8 cellular contexts compared by ENCODE assay signal in the genomic region with DNA sequence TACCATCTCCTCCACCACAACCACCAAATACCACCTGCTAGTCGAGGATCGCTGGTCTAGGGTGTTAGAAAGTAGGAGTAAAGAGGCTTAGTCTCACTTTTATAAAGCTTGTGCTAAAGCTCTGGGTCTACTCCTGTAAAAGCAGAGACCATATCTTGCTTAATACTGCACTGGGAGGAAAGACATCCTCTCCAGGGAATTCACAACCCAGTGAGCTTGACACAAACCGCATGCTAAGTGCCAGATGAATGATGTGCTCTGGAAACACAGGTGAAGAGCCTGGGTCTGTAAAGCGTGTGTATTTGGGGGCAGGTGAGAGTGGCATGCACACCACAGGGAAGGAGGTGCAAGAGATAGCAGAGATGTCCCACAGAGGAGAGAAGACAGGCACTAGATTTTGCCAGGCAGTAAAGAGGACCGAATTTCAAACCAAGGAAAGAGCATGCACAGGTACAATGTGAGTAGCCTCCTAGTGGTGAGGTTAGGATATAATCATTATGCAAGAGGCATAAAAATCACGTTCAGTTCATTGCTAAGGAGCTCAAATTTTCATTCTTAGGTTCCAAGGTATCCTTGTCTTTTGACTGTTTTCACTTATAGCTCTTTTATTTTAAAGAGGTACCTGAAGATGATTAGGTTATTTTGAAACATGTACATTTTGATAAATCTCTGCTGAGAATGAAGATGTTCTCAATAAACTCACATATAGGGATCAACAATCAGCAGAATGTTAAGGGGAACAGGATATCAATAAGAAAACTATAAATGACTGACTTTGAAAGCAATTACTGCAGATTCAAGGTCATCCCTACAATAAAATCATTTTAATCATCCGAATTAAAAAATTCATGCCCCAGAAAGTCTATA. TPM values are rescaled to one million over a fixed set of nuclear protein-coding genes. Genes with fewer than 3 reads are reported as not detected.
DNase-seq lines count a peak whose midpoint lies in the region; ATAC-seq and TF ChIP-seq lines count a peak whose summit lies in the region.

No MANE protein-coding gene starts in this region.

- peak; percentile 56 to 66 for ATAC-seq in activated T-cell treated with anti-CD3 and anti-CD28 coated beads, Interleukin-2, amount 50 U/mL, for 72 hours (replicated peaks in 1 of 2)
- peak; percentile 76 for ATAC-seq in activated CD8-positive, alpha-beta T cell treated with anti-CD3 and anti-CD28 coated beads for 36 hours
- ATAC-seq in right cardiac atrium: peak; percentile 34 to 59

- H3T11ph ChIP-seq in H9 (ENCODE audit: low read length): no peak overlapping the region

- H3K79me2 ChIP-seq in H9 (ENCODE audit: insufficient read depth, low read length): no peaks in the 10 kb centered on the region

- no peak for DNase-seq in activated T-cell treated with anti-CD3 and anti-CD28 coated beads, Interleukin-2, amount 50 U/mL, for 72 hours
- no peak for DNase-seq in activated T-cell treated with anti-CD3 and anti-CD28 coated beads, Interleukin-2, amount 50 U/mL, for 24 hours
- no peak for DNase-seq in H9
- no peak for DNase-seq in LNCaP clone FGC (ENCODE audit: low read depth)
- no peak for DNase-seq in activated CD8-positive, alpha-beta T cell treated with anti-CD3 and anti-CD28 coated beads for 36 hours
- no peak for DNase-seq in right cardiac atrium
- peak in 1 of 2 donors; percentile 8 for DNase-seq in thyroid gland
- no peak for DNase-seq in ureter (ENCODE audit: low spot score)

- no peak overlapping the region for H3K14ac ChIP-seq in H9 (ENCODE audit: insufficient read depth, low read length)

- no peak for TF ChIP-seq POLR2A in thyroid gland (IDR thresholded peaks at IDR 0.05)

- no peak overlapping the region for H4K8ac ChIP-seq in H9 (replicated peaks; ENCODE audit: insufficient read length, low read depth, low read length)

- no peak overlapping the region for H4K5ac ChIP-seq in H9 (ENCODE audit: insufficient read length, low read depth, low read length)

- H2AK5ac ChIP-seq in H9 (ENCODE audit: insufficient read length, low read length): no peak overlapping the region

- H3K27me3 ChIP-seq in H9 (ENCODE audit: insufficient read depth, low read length) (no peaks in the 10 kb centered on the region), right cardiac atrium (ENCODE audit: control insufficient read depth, insufficient read depth) (no peaks in the 10 kb centered on the region), thyroid gland (no peaks in the 10 kb centered on the region)

- no peak overlapping the region for H2AFZ ChIP-seq in H9 (ENCODE audit: low read length)

- H3K27ac ChIP-seq in H9 (ENCODE audit: insufficient read length, low read depth, low read length): no peak overlapping the region
- no peak overlapping the region for H3K27ac ChIP-seq in right cardiac atrium (ENCODE audit: low read length)
- H3K27ac ChIP-seq in thyroid gland: no peak overlapping the region

- WGBS in H9 (ENCODE audit: extremely low coverage, insufficient read length, low lambda C conversion rate): no CpG with 5 or more reads among the region's 7 CpGs
- 66% methylated on average over 7 of the region's 7 CpGs for WGBS in right cardiac atrium
- 53 to 54% methylated on average over 7 of the region's 7 CpGs for WGBS in thyroid gland, 2 donors

- no peak overlapping the region for H2BK120ac ChIP-seq in H9 (ENCODE audit: low read depth, low read length, poor library complexity, severe bottlenecking)

- H3K27me3 Mint-ChIP-seq in activated T-cell treated with anti-CD3 and anti-CD28 coated beads, Interleukin-2, amount 50 U/mL, for 72 hours (ENCODE audit: low read depth): no peaks in the 10 kb centered on the region
- H3K27me3 Mint-ChIP-seq in activated T-cell treated with anti-CD3 and anti-CD28 coated beads, Interleukin-2, amount 50 U/mL, for 24 hours: no peaks in the 10 kb centered on the region
- H3K27me3 Mint-ChIP-seq in H9 (ENCODE audit: low read depth): no peaks in the 10 kb centered on the region
- H3K27me3 Mint-ChIP-seq in activated CD8-positive, alpha-beta T cell treated with anti-CD3 and anti-CD28 coated beads for 36 hours: no peaks in the 10 kb centered on the region

- no peak overlapping the region for H2BK5ac ChIP-seq in H9 (ENCODE audit: insufficient read length, low read length)

- H3K4me3 ChIP-seq in LNCaP clone FGC (ENCODE audit: low read depth, low read length): no peak overlapping the region
- H3K4me3 ChIP-seq in right cardiac atrium (ENCODE audit: low read length): no peak overlapping the region
- no peak overlapping the region for H3K4me3 ChIP-seq in thyroid gland (replicated peaks in 1 of 3)

- POLR2A ChIA-PET in activated CD8-positive, alpha-beta T cell treated with anti-CD3 and anti-CD28 coated beads for 36 hours (lab: Charles Lee): interaction anchor here (1.0 kb wide), 1 partner anchor 22 kb away, joined by 3 read pairs; no protein-coding TSS in a partner anchor

- intact Hi-C loops in activated CD8-positive, alpha-beta T cell treated with anti-CD3 and anti-CD28 coated beads for 36 hours (cut with micrococcal nuclease): loop anchor here (10.0 kb wide), 1 partner anchor 59 kb away; no protein-coding TSS in a partner anchor
- intact Hi-C loops in right cardiac atrium (cut with DNase I): loop anchor here in 1 of 4 donors (10.0 kb wide), 1 partner anchor 59 kb away; no protein-coding TSS in a partner anchor
- intact Hi-C loops in thyroid gland (cut with DNase I): no loop called here

- H2BK12ac ChIP-seq in H9 (ENCODE audit: insufficient read length, low read depth, low read length): no peak overlapping the region

- no peak overlapping the region for H3K4ac ChIP-seq in H9 (ENCODE audit: low read depth, low read length)

- H3K56ac ChIP-seq in H9 (ENCODE audit: insufficient read length, low read depth, low read length): no peak overlapping the region

- no peak overlapping the region for H2BK20ac ChIP-seq in H9 (ENCODE audit: low read depth, low read length, poor library complexity, severe bottlenecking)

- H3K18ac ChIP-seq in H9 (ENCODE audit: insufficient read length, low read depth, low read length): no peak overlapping the region

- no peaks in the 10 kb centered on the region for H3K79me1 ChIP-seq in H9 (ENCODE audit: insufficient read depth, low read depth, low read length, poor library complexity, severe bottlenecking)

- no peak overlapping the region for H4K91ac ChIP-seq in H9 (ENCODE audit: insufficient read length, low read depth, low read length)

- no peak overlapping the region for H3K9ac ChIP-seq in H9 (ENCODE audit: extremely low read depth, insufficient read length, low read length)

- H3K4me1 Mint-ChIP-seq in activated T-cell treated with anti-CD3 and anti-CD28 coated beads, Interleukin-2, amount 50 U/mL, for 72 hours (ENCODE audit: low read depth): peaks cover 42% of the 10 kb centered on the region
- peaks cover 60% of the 10 kb centered on the region for H3K4me1 Mint-ChIP-seq in activated T-cell treated with anti-CD3 and anti-CD28 coated beads, Interleukin-2, amount 50 U/mL, for 24 hours (ENCODE audit: low read depth)
- H3K4me1 Mint-ChIP-seq in H9: peaks cover 16 to 18% of the 10 kb centered on the region in 2 experiments
- H3K4me1 Mint-ChIP-seq in activated CD8-positive, alpha-beta T cell treated with anti-CD3 and anti-CD28 coated beads for 36 hours (ENCODE audit: low read depth): peaks cover 57% of the 10 kb centered on the region

- H3K36me3 Mint-ChIP-seq in activated T-cell treated with anti-CD3 and anti-CD28 coated beads, Interleukin-2, amount 50 U/mL, for 72 hours (ENCODE audit: insufficient read depth in 2 of 2): peaks cover 8 to 11% of the 10 kb centered on the region in 2 donors
- H3K36me3 Mint-ChIP-seq in activated T-cell treated with anti-CD3 and anti-CD28 coated beads, Interleukin-2, amount 50 U/mL, for 24 hours (ENCODE audit: low read depth): peaks cover 72% of the 10 kb centered on the region
- no peaks in the 10 kb centered on the region for H3K36me3 Mint-ChIP-seq in H9 (ENCODE audit: insufficient read depth in 1 of 3, low read depth in 3 of 3)
- peaks cover 20% of the 10 kb centered on the region for H3K36me3 Mint-ChIP-seq in activated CD8-positive, alpha-beta T cell treated with anti-CD3 and anti-CD28 coated beads for 36 hours (ENCODE audit: low read depth)

- TF ChIP-seq CTCF in H9 (conservative IDR thresholded peaks at IDR 0.05): peak; percentile 80
- peak; percentile 63 for TF ChIP-seq CTCF in LNCaP clone FGC (IDR thresholded peaks at IDR 0.05; ENCODE audit: control insufficient read depth, extremely low read depth, insufficient read depth)
- peak; percentile 62 for TF ChIP-seq CTCF in activated CD8-positive, alpha-beta T cell treated with anti-CD3 and anti-CD28 coated beads for 36 hours (IDR thresholded peaks at IDR 0.05)
- TF ChIP-seq CTCF in thyroid gland (IDR thresholded peaks at IDR 0.05): peak; percentile 37 to 80 (median 54)

- peak overlapping the region; percentile 30 for H3K27ac Mint-ChIP-seq in activated T-cell treated with anti-CD3 and anti-CD28 coated beads, Interleukin-2, amount 50 U/mL, for 72 hours
- no peak overlapping the region for H3K27ac Mint-ChIP-seq in activated T-cell treated with anti-CD3 and anti-CD28 coated beads, Interleukin-2, amount 50 U/mL, for 24 hours
- no peak overlapping the region for H3K27ac Mint-ChIP-seq in H9
- H3K27ac Mint-ChIP-seq in activated CD8-positive, alpha-beta T cell treated with anti-CD3 and anti-CD28 coated beads for 36 hours: peak overlapping the region; percentile 51

- H3K4me2 ChIP-seq in H9 (ENCODE audit: insufficient read depth, insufficient read length, low read length): no peak overlapping the region

- CTCF ChIA-PET in activated CD8-positive, alpha-beta T cell treated with anti-CD3 and anti-CD28 coated beads for 36 hours (lab: Charles Lee): interaction anchor here (0.6 to 4.5 kb wide), 25 partner anchors 10 to 241 kb away, joined by 3 to 77 read pairs (median 4); partner anchors contain the start of gene TAPT1

- H3K4me1 ChIP-seq in H9 (ENCODE audit: insufficient read depth, low read length): peaks cover 2% of the 10 kb centered on the region; the same call in 1 of the 2 replicates
- H3K4me1 ChIP-seq in right cardiac atrium (ENCODE audit: control insufficient read depth, insufficient read depth, low read length): peaks cover 8% of the 10 kb centered on the region
- peaks cover 5 to 19% of the 10 kb centered on the region in 2 donors for H3K4me1 ChIP-seq in thyroid gland

- no peaks in the 10 kb centered on the region for H3K9me3 Mint-ChIP-seq in activated T-cell treated with anti-CD3 and anti-CD28 coated beads, Interleukin-2, amount 50 U/mL, for 72 hours
- no peaks in the 10 kb centered on the region for H3K9me3 Mint-ChIP-seq in activated T-cell treated with anti-CD3 and anti-CD28 coated beads, Interleukin-2, amount 50 U/mL, for 24 hours
- no peaks in the 10 kb centered on the region for H3K9me3 Mint-ChIP-seq in H9
- no peaks in the 10 kb centered on the region for H3K9me3 Mint-ChIP-seq in activated CD8-positive, alpha-beta T cell treated with anti-CD3 and anti-CD28 coated beads for 36 hours

- peaks cover 0 to 4% of the 10 kb centered on the region in 2 donors for H3K36me3 ChIP-seq in thyroid gland

- no peaks in the 10 kb centered on the region for H4K20me1 ChIP-seq in H9 (ENCODE audit: control insufficient read depth, insufficient read depth, insufficient read length)

- H3K9me3 ChIP-seq in H9 (ENCODE audit: control insufficient read depth, low read depth, low read length) (no peaks in the 10 kb centered on the region), right cardiac atrium (ENCODE audit: control insufficient read depth, low read length) (no peaks in the 10 kb centered on the region), thyroid gland (no peaks in the 10 kb centered on the region)

- no peak overlapping the region for H2BK15ac ChIP-seq in H9 (ENCODE audit: low read depth, low read length)

- H3K4me3 Mint-ChIP-seq in activated T-cell treated with anti-CD3 and anti-CD28 coated beads, Interleukin-2, amount 50 U/mL, for 72 hours: peak overlapping the region in 1 of 2 donors; percentile 12
- no peak overlapping the region for H3K4me3 Mint-ChIP-seq in activated T-cell treated with anti-CD3 and anti-CD28 coated beads, Interleukin-2, amount 50 U/mL, for 24 hours
- H3K4me3 Mint-ChIP-seq in H9: no peak overlapping the region
- no peak overlapping the region for H3K4me3 Mint-ChIP-seq in activated CD8-positive, alpha-beta T cell treated with anti-CD3 and anti-CD28 coated beads for 36 hours

- no peak overlapping the region for H3K23ac ChIP-seq in H9 (ENCODE audit: insufficient read length, low read depth, low read length)

- no peaks in the 10 kb centered on the region for H3K23me2 ChIP-seq in H9 (ENCODE audit: insufficient read length, low read depth, low read length, poor library complexity, severe bottlenecking)

RNA-seq across cellular contexts. Expression of gene TAPT1, which starts 20.7 kb away (rescaled TPM):
- total RNA-seq in activated T-cell treated with anti-CD3 and anti-CD28 coated beads, Interleukin-2, amount 50 U/mL, for 72 hours: 10 to 100 TPM; 58.6 to 65.3 TPM
- 9.9 and 11.1 TPM in 2 replicates for total RNA-seq in H9 (2021)
- total RNA-seq in activated CD8-positive, alpha-beta T cell treated with anti-CD3 and anti-CD28 coated beads for 36 hours: 10 to 100 TPM; 34.2 to 35.5 TPM
- 10 to 100 TPM; 38.1 to 49.0 (median 39.5) TPM for total RNA-seq in right cardiac atrium
- polyA plus RNA-seq in right cardiac atrium: 16.9 TPM
- total RNA-seq in thyroid gland: 10 to 100 TPM; 42.1 to 69.0 (median 53.5) TPM
- 47.5 TPM for total RNA-seq in ureter

Comparison
In these comparisons a context has a peak if more than half of its experiments do, and no peak if none do; other contexts are left out.
1. H3K27ac Mint-ChIP-seq: peak in activated T-cell treated with anti-CD3 and anti-CD28 coated beads, Interleukin-2, amount 50 U/mL, for 72 hours (single experiment) and activated CD8-positive, alpha-beta T cell treated with anti-CD3 and anti-CD28 coated beads for 36 hours (single experiment); none in activated T-cell treated with anti-CD3 and anti-CD28 coated beads, Interleukin-2, amount 50 U/mL, for 24 hours (single experiment) and H9 (0 of 3).
2. Peak in every context shown above with its lines, with median percentiles within 50 percentile points of each other: ATAC-seq and CTCF ChIP-seq.